In the genomic region with DNA sequence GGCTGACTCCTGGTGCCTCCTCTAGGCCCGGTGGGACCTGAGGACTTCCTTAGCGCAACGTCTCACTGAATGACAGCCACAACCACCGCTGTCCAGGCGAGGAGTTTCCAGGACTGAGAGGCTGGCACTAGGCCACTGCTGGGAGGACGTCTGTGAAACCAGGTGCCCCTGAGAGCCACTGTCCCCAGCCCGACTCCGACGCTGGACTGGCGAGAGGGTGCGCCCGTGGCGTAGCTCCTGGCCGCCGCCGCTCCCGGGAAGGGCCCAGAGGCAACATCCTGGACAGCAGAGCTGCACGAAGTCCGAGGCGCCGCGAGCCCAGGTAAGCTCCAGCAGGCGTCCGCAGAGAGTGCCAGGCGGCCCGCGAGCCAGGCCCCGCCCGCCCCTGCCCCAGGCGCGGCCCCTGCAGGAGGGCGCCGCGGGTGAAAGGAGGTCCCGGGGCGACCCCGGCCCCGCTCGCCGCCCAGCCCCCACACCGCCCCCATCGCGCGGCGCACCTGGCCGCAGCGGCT, we compare ENCODE assay signal across 2 cellular contexts.
TF ChIP-seq lines count a peak whose summit lies in the region.

No MANE protein-coding gene starts in this region.

TF ChIP-seq in GM23338, 12 proteins besides CTCF, POLR2A, EP300 and RAD21 (continues in another document):
- TF ChIP-seq JUNB (IDR thresholded peaks at IDR 0.05; ENCODE audit: unreplicated experiment), result no peak
- TF ChIP-seq, protein P1, sequence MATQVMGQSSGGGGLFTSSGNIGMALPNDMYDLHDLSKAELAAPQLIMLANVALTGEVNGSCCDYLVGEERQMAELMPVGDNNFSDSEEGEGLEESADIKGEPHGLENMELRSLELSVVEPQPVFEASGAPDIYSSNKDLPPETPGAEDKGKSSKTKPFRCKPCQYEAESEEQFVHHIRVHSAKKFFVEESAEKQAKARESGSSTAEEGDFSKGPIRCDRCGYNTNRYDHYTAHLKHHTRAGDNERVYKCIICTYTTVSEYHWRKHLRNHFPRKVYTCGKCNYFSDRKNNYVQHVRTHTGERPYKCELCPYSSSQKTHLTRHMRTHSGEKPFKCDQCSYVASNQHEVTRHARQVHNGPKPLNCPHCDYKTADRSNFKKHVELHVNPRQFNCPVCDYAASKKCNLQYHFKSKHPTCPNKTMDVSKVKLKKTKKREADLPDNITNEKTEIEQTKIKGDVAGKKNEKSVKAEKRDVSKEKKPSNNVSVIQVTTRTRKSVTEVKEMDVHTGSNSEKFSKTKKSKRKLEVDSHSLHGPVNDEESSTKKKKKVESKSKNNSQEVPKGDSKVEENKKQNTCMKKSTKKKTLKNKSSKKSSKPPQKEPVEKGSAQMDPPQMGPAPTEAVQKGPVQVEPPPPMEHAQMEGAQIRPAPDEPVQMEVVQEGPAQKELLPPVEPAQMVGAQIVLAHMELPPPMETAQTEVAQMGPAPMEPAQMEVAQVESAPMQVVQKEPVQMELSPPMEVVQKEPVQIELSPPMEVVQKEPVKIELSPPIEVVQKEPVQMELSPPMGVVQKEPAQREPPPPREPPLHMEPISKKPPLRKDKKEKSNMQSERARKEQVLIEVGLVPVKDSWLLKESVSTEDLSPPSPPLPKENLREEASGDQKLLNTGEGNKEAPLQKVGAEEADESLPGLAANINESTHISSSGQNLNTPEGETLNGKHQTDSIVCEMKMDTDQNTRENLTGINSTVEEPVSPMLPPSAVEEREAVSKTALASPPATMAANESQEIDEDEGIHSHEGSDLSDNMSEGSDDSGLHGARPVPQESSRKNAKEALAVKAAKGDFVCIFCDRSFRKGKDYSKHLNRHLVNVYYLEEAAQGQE (IDR thresholded peaks at IDR 0.05; ENCODE audit: unreplicated experiment), result no peak
- no peak for TF ChIP-seq CREB1 (CRISPR knock-in tag; IDR thresholded peaks at IDR 0.05; ENCODE audit: low read depth)
- TF ChIP-seq EZH2 (IDR thresholded peaks at IDR 0.05; ENCODE audit: low read depth, unreplicated experiment), result no peak
- TF ChIP-seq STAT1 (IDR thresholded peaks at IDR 0.05; ENCODE audit: unreplicated experiment), result no peak
- TF ChIP-seq EZH2phosphoT487 (IDR thresholded peaks at IDR 0.05; ENCODE audit: unreplicated experiment), result no peak
- no peak for TF ChIP-seq POLR2AphosphoS5 (IDR thresholded peaks at IDR 0.05; ENCODE audit: low read depth)
- TF ChIP-seq, protein P2, sequence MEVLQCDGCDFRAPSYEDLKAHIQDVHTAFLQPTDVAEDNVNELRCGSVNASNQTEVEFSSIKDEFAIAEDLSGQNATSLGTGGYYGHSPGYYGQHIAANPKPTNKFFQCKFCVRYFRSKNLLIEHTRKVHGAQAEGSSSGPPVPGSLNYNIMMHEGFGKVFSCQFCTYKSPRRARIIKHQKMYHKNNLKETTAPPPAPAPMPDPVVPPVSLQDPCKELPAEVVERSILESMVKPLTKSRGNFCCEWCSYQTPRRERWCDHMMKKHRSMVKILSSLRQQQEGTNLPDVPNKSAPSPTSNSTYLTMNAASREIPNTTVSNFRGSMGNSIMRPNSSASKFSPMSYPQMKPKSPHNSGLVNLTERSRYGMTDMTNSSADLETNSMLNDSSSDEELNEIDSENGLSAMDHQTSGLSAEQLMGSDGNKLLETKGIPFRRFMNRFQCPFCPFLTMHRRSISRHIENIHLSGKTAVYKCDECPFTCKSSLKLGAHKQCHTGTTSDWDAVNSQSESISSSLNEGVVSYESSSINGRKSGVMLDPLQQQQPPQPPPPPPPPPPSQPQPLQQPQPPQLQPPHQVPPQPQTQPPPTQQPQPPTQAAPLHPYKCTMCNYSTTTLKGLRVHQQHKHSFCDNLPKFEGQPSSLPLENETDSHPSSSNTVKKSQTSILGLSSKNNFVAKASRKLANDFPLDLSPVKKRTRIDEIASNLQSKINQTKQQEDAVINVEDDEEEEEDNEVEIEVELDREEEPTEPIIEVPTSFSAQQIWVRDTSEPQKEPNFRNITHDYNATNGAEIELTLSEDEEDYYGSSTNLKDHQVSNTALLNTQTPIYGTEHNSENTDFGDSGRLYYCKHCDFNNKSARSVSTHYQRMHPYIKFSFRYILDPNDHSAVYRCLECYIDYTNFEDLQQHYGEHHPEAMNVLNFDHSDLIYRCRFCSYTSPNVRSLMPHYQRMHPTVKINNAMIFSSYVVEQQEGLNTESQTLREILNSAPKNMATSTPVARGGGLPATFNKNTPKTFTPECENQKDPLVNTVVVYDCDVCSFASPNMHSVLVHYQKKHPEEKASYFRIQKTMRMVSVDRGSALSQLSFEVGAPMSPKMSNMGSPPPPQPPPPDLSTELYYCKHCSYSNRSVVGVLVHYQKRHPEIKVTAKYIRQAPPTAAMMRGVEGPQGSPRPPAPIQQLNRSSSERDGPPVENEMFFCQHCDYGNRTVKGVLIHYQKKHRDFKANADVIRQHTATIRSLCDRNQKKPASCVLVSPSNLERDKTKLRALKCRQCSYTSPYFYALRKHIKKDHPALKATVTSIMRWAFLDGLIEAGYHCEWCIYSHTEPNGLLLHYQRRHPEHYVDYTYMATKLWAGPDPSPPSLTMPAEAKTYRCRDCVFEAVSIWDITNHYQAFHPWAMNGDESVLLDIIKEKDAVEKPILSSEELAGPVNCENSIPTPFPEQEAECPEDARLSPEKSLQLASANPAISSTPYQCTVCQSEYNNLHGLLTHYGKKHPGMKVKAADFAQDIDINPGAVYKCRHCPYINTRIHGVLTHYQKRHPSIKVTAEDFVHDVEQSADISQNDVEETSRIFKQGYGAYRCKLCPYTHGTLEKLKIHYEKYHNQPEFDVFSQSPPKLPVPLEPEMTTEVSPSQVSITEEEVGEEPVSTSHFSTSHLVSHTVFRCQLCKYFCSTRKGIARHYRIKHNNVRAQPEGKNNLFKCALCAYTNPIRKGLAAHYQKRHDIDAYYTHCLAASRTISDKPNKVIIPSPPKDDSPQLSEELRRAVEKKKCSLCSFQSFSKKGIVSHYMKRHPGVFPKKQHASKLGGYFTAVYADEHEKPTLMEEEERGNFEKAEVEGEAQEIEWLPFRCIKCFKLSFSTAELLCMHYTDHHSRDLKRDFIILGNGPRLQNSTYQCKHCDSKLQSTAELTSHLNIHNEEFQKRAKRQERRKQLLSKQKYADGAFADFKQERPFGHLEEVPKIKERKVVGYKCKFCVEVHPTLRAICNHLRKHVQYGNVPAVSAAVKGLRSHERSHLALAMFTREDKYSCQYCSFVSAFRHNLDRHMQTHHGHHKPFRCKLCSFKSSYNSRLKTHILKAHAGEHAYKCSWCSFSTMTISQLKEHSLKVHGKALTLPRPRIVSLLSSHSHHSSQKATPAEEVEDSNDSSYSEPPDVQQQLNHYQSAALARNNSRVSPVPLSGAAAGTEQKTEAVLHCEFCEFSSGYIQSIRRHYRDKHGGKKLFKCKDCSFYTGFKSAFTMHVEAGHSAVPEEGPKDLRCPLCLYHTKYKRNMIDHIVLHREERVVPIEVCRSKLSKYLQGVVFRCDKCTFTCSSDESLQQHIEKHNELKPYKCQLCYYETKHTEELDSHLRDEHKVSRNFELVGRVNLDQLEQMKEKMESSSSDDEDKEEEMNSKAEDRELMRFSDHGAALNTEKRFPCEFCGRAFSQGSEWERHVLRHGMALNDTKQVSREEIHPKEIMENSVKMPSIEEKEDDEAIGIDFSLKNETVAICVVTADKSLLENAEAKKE (CRISPR knock-in tag; IDR thresholded peaks at IDR 0.05), result no peak
- no peak for TF ChIP-seq NANOG (IDR thresholded peaks at IDR 0.05; ENCODE audit: borderline replicate concordance)
- no peak for TF ChIP-seq ZNF331 (CRISPR knock-in tag; IDR thresholded peaks at IDR 0.05; ENCODE audit: low read depth)

TF ChIP-seq in endothelial cell of umbilical vein, 7 proteins besides CTCF, POLR2A, EP300 and RAD21:
- TF ChIP-seq MYC (IDR thresholded peaks at IDR 0.05; ENCODE audit: low read depth, low read length) (no peak), FOS (IDR thresholded peaks at IDR 0.05; ENCODE audit: borderline replicate concordance, insufficient read depth, low read length) (no peak), JUN (IDR thresholded peaks at IDR 0.05; ENCODE audit: borderline replicate concordance, insufficient read depth, insufficient read length, low read depth) (no peak), EZH2 (IDR thresholded peaks at IDR 0.05; ENCODE audit: borderline replicate concordance, low read depth, low read length, severe bottlenecking) (no peak), GATA2 (IDR thresholded peaks at IDR 0.05; ENCODE audit: insufficient read depth, insufficient read length, low read depth, low read length) (no peak), MAX (IDR thresholded peaks at IDR 0.05; ENCODE audit: insufficient read depth, insufficient read length) (no peak), POLR2AphosphoS5 (IDR thresholded peaks at IDR 0.05; ENCODE audit: insufficient read depth, low read depth, low read length) (no peak)
